Comparison of ENCODE assay signal across 19 cellular contexts in the genomic region with DNA sequence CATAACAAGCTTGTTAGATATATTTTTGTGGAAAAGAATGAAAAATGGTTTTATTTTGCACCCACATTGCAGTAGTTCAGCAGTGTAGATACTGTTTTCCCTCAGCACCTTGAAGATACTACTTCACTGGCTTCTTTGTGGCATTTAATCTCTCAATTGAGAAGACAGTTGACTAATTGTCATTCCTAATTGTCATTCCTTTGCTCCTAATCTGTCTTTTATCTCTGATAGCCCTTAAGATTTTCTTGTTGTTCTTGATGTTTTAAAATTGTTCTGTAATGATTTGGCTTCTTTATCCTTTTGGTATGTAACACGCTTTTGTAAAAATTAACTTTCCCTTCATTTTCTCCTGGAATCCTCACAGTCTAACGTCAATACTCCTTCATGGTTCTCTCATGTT. TPM values are rescaled to one million over a fixed set of nuclear protein-coding genes. Genes with fewer than 3 reads are reported as not detected.
DNase-seq lines count a peak whose midpoint lies in the region; ATAC-seq and TF ChIP-seq lines count a peak whose summit lies in the region.
"Had no signal": no experiment of that assay in that cellular context is flagged by ENCODE, and none has a peak within 500 bp of the region (broad histone marks: within the 10 kb centered on the region; RNA-seq: fewer than 3 reads in every experiment).

No MANE protein-coding gene starts in this region.

- H3K23ac ChIP-seq in mesendoderm (ENCODE audit: low read length): no peak overlapping the region

- ATAC-seq in SK-N-SH treated with all-trans-retinoic acid at 6 μM for 48 hours: no peak
- ATAC-seq in GM21367 (IDR thresholded peaks at IDR 0.05; ENCODE audit: unreplicated experiment): no peak
- no peak for ATAC-seq in HG03135 (IDR thresholded peaks at IDR 0.05; ENCODE audit: unreplicated experiment)
- ATAC-seq: A549 had no signal

- no peak overlapping the region for H2BK120ac ChIP-seq in mesendoderm (ENCODE audit: low read depth, low read length)

- no peaks in the 10 kb centered on the region for H3K79me1 ChIP-seq in mesendoderm (ENCODE audit: low read length)

- TF ChIP-seq CTCF in SK-N-SH (IDR thresholded peaks at IDR 0.05): no peak

- H3K56ac ChIP-seq in mesendoderm (ENCODE audit: low read length): no peak overlapping the region

- H4K8ac ChIP-seq in mesendoderm (ENCODE audit: low read depth, low read length): no peak overlapping the region

- no peaks in the 10 kb centered on the region for H3K9me3 ChIP-seq in SK-N-SH
- no peaks in the 10 kb centered on the region for H3K9me3 ChIP-seq in HUES64 (ENCODE audit: insufficient read depth, low read depth, low read length)
- H3K9me3 ChIP-seq: A549 had no signal

- 0 out of 4 replicates have a peak, but pooled peaks cover 0 to 4% of the 10 kb centered on the region in 2 experiments for H3K4me1 ChIP-seq in SK-N-SH (ENCODE audit: control insufficient read depth in 1 of 2, insufficient read depth in 2 of 2, low read depth in 1 of 2, low read length in 1 of 2)
- H3K4me1 ChIP-seq in HUES64 (ENCODE audit: insufficient read depth, low read length): peaks cover 27% of the 10 kb centered on the region
- no peaks in the 10 kb centered on the region for H3K4me1 ChIP-seq in mesendoderm (ENCODE audit: control insufficient read depth, low read depth, low read length)

- no peaks in the 10 kb centered on the region for H3K79me2 ChIP-seq in SK-N-SH (ENCODE audit: insufficient read depth)
- no peaks in the 10 kb centered on the region for H3K79me2 ChIP-seq in mesendoderm (ENCODE audit: control insufficient read depth, insufficient read depth, low read length)

- H3K4me2 ChIP-seq in SK-N-SH (no peak overlapping the region), mesendoderm (ENCODE audit: low read length) (no peak overlapping the region)
- H3K4me2 ChIP-seq: A549, KMS-11 had no signal

- H4K20me1 ChIP-seq in SK-N-SH (ENCODE audit: insufficient read depth): no peaks in the 10 kb centered on the region

- no peak overlapping the region for H2AK5ac ChIP-seq in mesendoderm (ENCODE audit: low read length)

- no peak for TF ChIP-seq EP300 in SK-N-SH (IDR thresholded peaks at IDR 0.05; ENCODE audit: borderline replicate concordance in 1 of 2, low read depth in 1 of 2, low read length in 1 of 2)

- H3K36me3 ChIP-seq in SK-N-SH (replicated peaks in 1 of 2; ENCODE audit: control insufficient read depth in 1 of 2, insufficient read depth in 2 of 2, low read length in 1 of 2) (no peaks in the 10 kb centered on the region), HUES64 (ENCODE audit: insufficient read depth, low read length) (no peaks in the 10 kb centered on the region), mesendoderm (ENCODE audit: control insufficient read depth, insufficient read depth, low read length) (no peaks in the 10 kb centered on the region)

- H3F3A ChIP-seq in SK-N-SH (replicated peaks; ENCODE audit: insufficient read depth): peaks cover 23% of the 10 kb centered on the region

- no peak overlapping the region for H4K5ac ChIP-seq in mesendoderm (ENCODE audit: low read length)

- H3K9me2 ChIP-seq in SK-N-SH: no peaks in the 10 kb centered on the region

- 48% methylated on average over 2 of the region's 2 CpGs for WGBS in SK-N-SH (ENCODE audit: low lambda C conversion rate)
- 63% methylated on average over 2 of the region's 2 CpGs for WGBS in HUES64
- WGBS in mesendoderm (ENCODE audit: extremely low coverage, insufficient coverage, low lambda C conversion rate): no CpG with 5 or more reads among the region's 2 CpGs

- H3K18ac ChIP-seq in mesendoderm (ENCODE audit: low read length): no peak overlapping the region

- POLR2A ChIA-PET in SK-N-SH (lab: Yijun Ruan, JAX): no interaction called here

- no peak overlapping the region for H3K4ac ChIP-seq in mesendoderm (ENCODE audit: low read depth, low read length)

- H3K27ac ChIP-seq in SK-N-SH (ENCODE audit: low read depth in 2 of 2, low read length in 1 of 2): no peak overlapping the region
- peak overlapping the region; percentile 83 for H3K27ac ChIP-seq in HUES64 (ENCODE audit: low read depth, low read length)
- no peak overlapping the region for H3K27ac ChIP-seq in mesendoderm (ENCODE audit: low read depth, low read length)
- H3K27ac ChIP-seq: 22Rv1, A549, C4-2B, HL-60, KMS-11 had no signal

- H3K4me3 ChIP-seq in SK-N-SH (ENCODE audit: low read depth in 2 of 2, low read length in 1 of 2): no peak overlapping the region
- H3K4me3 ChIP-seq in HUES64 (ENCODE audit: low read length): no peak overlapping the region
- H3K4me3 ChIP-seq in mesendoderm (ENCODE audit: low read length): no peak overlapping the region
- H3K4me3 ChIP-seq: A549 had no signal

- no peak overlapping the region for H3K9ac ChIP-seq in SK-N-SH
- H3K9ac ChIP-seq in HUES64 (ENCODE audit: low read depth, low read length): no peak overlapping the region
- no peak overlapping the region for H3K9ac ChIP-seq in mesendoderm (ENCODE audit: low read length)
- H3K9ac ChIP-seq: KMS-11 had no signal

- no peak overlapping the region for H2AFZ ChIP-seq in SK-N-SH (ENCODE audit: low read depth)

- TF ChIP-seq RAD21 in SK-N-SH (IDR thresholded peaks at IDR 0.05; ENCODE audit: low read length): no peak

- CTCF ChIA-PET in SK-N-SH (lab: Yijun Ruan, JAX): no interaction called here

- H2BK5ac ChIP-seq in mesendoderm (ENCODE audit: low read length): no peak overlapping the region

- H3K27me3 ChIP-seq in SK-N-SH (ENCODE audit: insufficient read depth) (no peaks in the 10 kb centered on the region), HUES64 (ENCODE audit: insufficient read depth, low read length) (no peaks in the 10 kb centered on the region), mesendoderm (ENCODE audit: insufficient read depth, low read length, poor library complexity) (no peaks in the 10 kb centered on the region)

- DNase-seq in SK-N-SH (no peak), mesendoderm (peak; percentile 27), NCI-H2081 (lab: John Stamatoyannopoulos, UW) (no peak)
- DNase-seq: AML-193; CD4-positive, alpha-beta T cell; DMS 273 treated with DMSO at 0.1 percent for 48 hours; DMS53; DND-41; GDM1; HCEC 1CT had no signal

- H2BK15ac ChIP-seq in mesendoderm (replicated peaks; ENCODE audit: low read depth): no peak overlapping the region

TF ChIP-seq in SK-N-SH treated with all-trans-retinoic acid at 6 μM for 48 hours, 23 proteins besides CTCF, POLR2A, EP300 and RAD21:
- TF ChIP-seq ZC3H10 (CRISPR knock-in tag; IDR thresholded peaks at IDR 0.05) (no peak), ISL1 (CRISPR knock-in tag; IDR thresholded peaks at IDR 0.05) (peak; percentile 32; the same call in 1 of the 2 replicates)

TF ChIP-seq in SK-N-SH, 30 proteins besides CTCF, POLR2A, EP300 and RAD21 (continues in another document):
- TF ChIP-seq FOSL2 (IDR thresholded peaks at IDR 0.05; ENCODE audit: borderline replicate concordance, low read depth) (no peak), IRF3 (IDR thresholded peaks at IDR 0.05; ENCODE audit: low read depth, low read length) (no peak), RCOR1 (IDR thresholded peaks at IDR 0.05; ENCODE audit: low read length) (no peak), RFX5 (IDR thresholded peaks at IDR 0.05; ENCODE audit: low read length) (no peak), GABPA (IDR thresholded peaks at IDR 0.05; ENCODE audit: low read depth) (no peak), CHD2 (IDR thresholded peaks at IDR 0.05; ENCODE audit: low read length, partially characterized antibody) (no peak), GATA2 (CRISPR knock-in tag; IDR thresholded peaks at IDR 0.05) (no peak)
- TF ChIP-seq, protein P1, sequence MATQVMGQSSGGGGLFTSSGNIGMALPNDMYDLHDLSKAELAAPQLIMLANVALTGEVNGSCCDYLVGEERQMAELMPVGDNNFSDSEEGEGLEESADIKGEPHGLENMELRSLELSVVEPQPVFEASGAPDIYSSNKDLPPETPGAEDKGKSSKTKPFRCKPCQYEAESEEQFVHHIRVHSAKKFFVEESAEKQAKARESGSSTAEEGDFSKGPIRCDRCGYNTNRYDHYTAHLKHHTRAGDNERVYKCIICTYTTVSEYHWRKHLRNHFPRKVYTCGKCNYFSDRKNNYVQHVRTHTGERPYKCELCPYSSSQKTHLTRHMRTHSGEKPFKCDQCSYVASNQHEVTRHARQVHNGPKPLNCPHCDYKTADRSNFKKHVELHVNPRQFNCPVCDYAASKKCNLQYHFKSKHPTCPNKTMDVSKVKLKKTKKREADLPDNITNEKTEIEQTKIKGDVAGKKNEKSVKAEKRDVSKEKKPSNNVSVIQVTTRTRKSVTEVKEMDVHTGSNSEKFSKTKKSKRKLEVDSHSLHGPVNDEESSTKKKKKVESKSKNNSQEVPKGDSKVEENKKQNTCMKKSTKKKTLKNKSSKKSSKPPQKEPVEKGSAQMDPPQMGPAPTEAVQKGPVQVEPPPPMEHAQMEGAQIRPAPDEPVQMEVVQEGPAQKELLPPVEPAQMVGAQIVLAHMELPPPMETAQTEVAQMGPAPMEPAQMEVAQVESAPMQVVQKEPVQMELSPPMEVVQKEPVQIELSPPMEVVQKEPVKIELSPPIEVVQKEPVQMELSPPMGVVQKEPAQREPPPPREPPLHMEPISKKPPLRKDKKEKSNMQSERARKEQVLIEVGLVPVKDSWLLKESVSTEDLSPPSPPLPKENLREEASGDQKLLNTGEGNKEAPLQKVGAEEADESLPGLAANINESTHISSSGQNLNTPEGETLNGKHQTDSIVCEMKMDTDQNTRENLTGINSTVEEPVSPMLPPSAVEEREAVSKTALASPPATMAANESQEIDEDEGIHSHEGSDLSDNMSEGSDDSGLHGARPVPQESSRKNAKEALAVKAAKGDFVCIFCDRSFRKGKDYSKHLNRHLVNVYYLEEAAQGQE (IDR thresholded peaks at IDR 0.05; ENCODE audit: low read depth, low read length): no peak

RNA-seq across cellular contexts. Expression of gene CCNYL1, which starts 38.0 kb away (rescaled TPM):
- polyA plus RNA-seq in SK-N-SH (2012; rRNA removed): 8.7 and 10.0 TPM in 2 replicates
- polyA plus RNA-seq in SK-N-SH (2012; cell fraction: cytosol; rRNA removed): 12.3 and 13.0 TPM in 2 replicates
- polyA plus RNA-seq in SK-N-SH (2012; cell fraction: nucleus; rRNA removed): 9.4 and 13.2 TPM in 2 replicates
- polyA plus RNA-seq in HUES64 (2013, experiment 1 of 2): 29.6 TPM
- polyA plus RNA-seq in HUES64 (2013, experiment 2 of 2): 28.7 TPM
- polyA plus RNA-seq in mesendoderm (2013, experiment 1 of 2): 21.5 TPM
- 22.0 TPM for polyA plus RNA-seq in mesendoderm (2013, experiment 2 of 2)

RNA-seq across cellular contexts. Expression of gene METTL21A, which starts 48.2 kb away (rescaled TPM):
- 18.7 and 19.4 TPM in 2 replicates for polyA plus RNA-seq in SK-N-SH (2012; rRNA removed)
- polyA plus RNA-seq in SK-N-SH (2012; cell fraction: cytosol; rRNA removed): 19.9 and 23.3 TPM in 2 replicates
- 9.5 and 10.2 TPM in 2 replicates for polyA plus RNA-seq in SK-N-SH (2012; cell fraction: nucleus; rRNA removed)
- polyA plus RNA-seq in HUES64 (2013, experiment 1 of 2): 56.6 TPM
- polyA plus RNA-seq in HUES64 (2013, experiment 2 of 2): 52.1 TPM
- 49.6 TPM for polyA plus RNA-seq in mesendoderm (2013, experiment 1 of 2)
- 49.7 TPM for polyA plus RNA-seq in mesendoderm (2013, experiment 2 of 2)
